Comparison of ENCODE assay signal across 10 cellular contexts in the genomic region with DNA sequence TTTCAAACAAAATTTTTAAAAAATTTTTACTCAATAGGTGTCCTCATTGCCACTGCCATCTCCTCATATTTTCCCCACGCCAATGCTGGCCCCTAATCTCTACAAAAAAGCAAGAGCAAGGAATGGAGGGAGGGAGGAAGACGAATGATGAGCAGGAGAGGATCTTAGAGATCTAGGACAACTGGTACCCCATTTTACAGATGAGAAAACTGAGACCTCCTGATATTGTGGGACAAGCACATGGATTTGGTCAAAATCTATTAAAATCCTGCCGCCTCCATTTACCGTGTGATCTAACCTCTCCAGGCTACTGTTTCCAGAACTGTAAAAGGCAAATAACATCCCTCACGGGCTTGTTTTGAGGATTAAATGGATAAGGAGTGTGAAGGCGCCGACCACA. TPM values are rescaled to one million over a fixed set of nuclear protein-coding genes. Genes with fewer than 3 reads are reported as not detected.
DNase-seq lines count a peak whose midpoint lies in the region; ATAC-seq and TF ChIP-seq lines count a peak whose summit lies in the region.
"Had no signal": no experiment of that assay in that cellular context is flagged by ENCODE, and none has a peak within 500 bp of the region (broad histone marks: within the 10 kb centered on the region; RNA-seq: fewer than 3 reads in every experiment).

No MANE protein-coding gene starts in this region.

- 80% methylated on average over 7 of the region's 7 CpGs for WGBS in mammary epithelial cell (ENCODE audit: low coverage, missing lambda C conversion rate)

- peaks cover 52% of the 10 kb centered on the region for H3K4me1 Mint-ChIP-seq in stimulated activated naive CD8-positive, alpha-beta T cell treated with anti-CD3 and anti-CD28 coated beads, Interleukin-15, Interleukin-2, amounts not matched to agents 100 ng/mL and 50 ng/mL, for 24 hours (ENCODE audit: low read depth)
- peaks cover 54 to 76% (median 71%) of the 10 kb centered on the region in 7 donors for H3K4me1 Mint-ChIP-seq in naive thymus-derived CD4-positive, alpha-beta T cell

- H3K4me3 Mint-ChIP-seq in stimulated activated naive CD8-positive, alpha-beta T cell treated with anti-CD3 and anti-CD28 coated beads, Interleukin-15, Interleukin-2, amounts not matched to agents 100 ng/mL and 50 ng/mL, for 24 hours, result peak overlapping the region; percentile 95
- peak overlapping the region; percentile 89 to 100 (median 96) for H3K4me3 Mint-ChIP-seq in naive thymus-derived CD4-positive, alpha-beta T cell

- BruUV-seq in mammary epithelial cell (replicated peaks; lab: Mats Ljungman, UMichigan), result no TSS peak

- peak overlapping the region; percentile 37 for H2AFZ ChIP-seq in mammary epithelial cell (ENCODE audit: low read depth, low read length)

- ATAC-seq in stimulated activated naive CD8-positive, alpha-beta T cell treated with anti-CD3 and anti-CD28 coated beads, Interleukin-15, Interleukin-2, amounts not matched to agents 100 U/mL and 50 U/mL, for 24 hours, result no peak
- ATAC-seq in naive thymus-derived CD4-positive, alpha-beta T cell, result no peak
- ATAC-seq in HG03097 (IDR thresholded peaks at IDR 0.05; ENCODE audit: low FRiP score, unreplicated experiment), result no peak
- no peak for ATAC-seq in GM18907 (IDR thresholded peaks at IDR 0.05; ENCODE audit: unreplicated experiment)

- no peaks in the 10 kb centered on the region for H3K27me3 ChIP-seq in mammary epithelial cell (ENCODE audit: insufficient read depth, low read length)
- H3K27me3 ChIP-seq in naive thymus-derived CD4-positive, alpha-beta T cell (ENCODE audit: control insufficient read depth in 2 of 2, insufficient read depth in 2 of 2, low read length in 2 of 2), result no peaks in the 10 kb centered on the region
- H3K27me3 ChIP-seq in SJCRH30, result no peaks in the 10 kb centered on the region
- H3K27me3 ChIP-seq: adrenal gland had no signal

- H3K27ac Mint-ChIP-seq in stimulated activated naive CD8-positive, alpha-beta T cell treated with anti-CD3 and anti-CD28 coated beads, Interleukin-15, Interleukin-2, amounts not matched to agents 100 ng/mL and 50 ng/mL, for 24 hours, result peak overlapping the region; percentile 81
- peak overlapping the region; percentile 82 to 99 (median 92) for H3K27ac Mint-ChIP-seq in naive thymus-derived CD4-positive, alpha-beta T cell

- no peak overlapping the region for H3K9ac ChIP-seq in mammary epithelial cell (ENCODE audit: insufficient read depth, low read length)

- no peak overlapping the region for H3K4me3 ChIP-seq in mammary epithelial cell (replicated peaks in 1 of 3; ENCODE audit: insufficient read depth in 1 of 3, low read depth in 2 of 3, low read length in 3 of 3)
- peak overlapping the region; percentile 40 for H3K4me3 ChIP-seq in naive thymus-derived CD4-positive, alpha-beta T cell (ENCODE audit: low read length)
- H3K4me3 ChIP-seq in SJCRH30, result no peak overlapping the region

- peaks cover 13% of the 10 kb centered on the region for H3K36me3 Mint-ChIP-seq in stimulated activated naive CD8-positive, alpha-beta T cell treated with anti-CD3 and anti-CD28 coated beads, Interleukin-15, Interleukin-2, amounts not matched to agents 100 ng/mL and 50 ng/mL, for 24 hours (ENCODE audit: low read depth)
- H3K36me3 Mint-ChIP-seq in naive thymus-derived CD4-positive, alpha-beta T cell, result peaks cover 4 to 40% (median 11%) of the 10 kb centered on the region in 5 donors

- H3K9me3 Mint-ChIP-seq in stimulated activated naive CD8-positive, alpha-beta T cell treated with anti-CD3 and anti-CD28 coated beads, Interleukin-15, Interleukin-2, amounts not matched to agents 100 ng/mL and 50 ng/mL, for 24 hours, result no peaks in the 10 kb centered on the region
- no peaks in the 10 kb centered on the region for H3K9me3 Mint-ChIP-seq in naive thymus-derived CD4-positive, alpha-beta T cell

- no peaks in the 10 kb centered on the region for H3K27me3 Mint-ChIP-seq in stimulated activated naive CD8-positive, alpha-beta T cell treated with anti-CD3 and anti-CD28 coated beads, Interleukin-15, Interleukin-2, amounts not matched to agents 100 ng/mL and 50 ng/mL, for 24 hours
- H3K27me3 Mint-ChIP-seq in naive thymus-derived CD4-positive, alpha-beta T cell, result no peaks in the 10 kb centered on the region

- in situ Hi-C loops in mammary epithelial cell (cut with MboI; ENCODE audit: low sequenced_read_pairs in 2 of 2), result no loop called here

- intact Hi-C loops in mammary epithelial cell (cut with micrococcal nuclease), result no loop called here
- intact Hi-C loops in naive thymus-derived CD4-positive, alpha-beta T cell (cut with micrococcal nuclease), result loop anchor here (5.0 to 10.0 kb wide), 11 partner anchors 76 to 1466 kb away; a partner anchor contains a TSS

- no peak overlapping the region for H3K27ac ChIP-seq in mammary epithelial cell (ENCODE audit: insufficient read depth, low read depth, low read length)
- H3K27ac ChIP-seq in naive thymus-derived CD4-positive, alpha-beta T cell (ENCODE audit: low read depth, low read length), result peak overlapping the region; percentile 89
- no peak overlapping the region for H3K27ac ChIP-seq in SJCRH30

- H3K79me2 ChIP-seq in mammary epithelial cell (ENCODE audit: insufficient read depth, low read length), result peaks cover 66% of the 10 kb centered on the region

- no peaks in the 10 kb centered on the region for H4K20me1 ChIP-seq in mammary epithelial cell (ENCODE audit: insufficient read depth, low read length)

- DNase-seq in stimulated activated naive CD8-positive, alpha-beta T cell treated with anti-CD3 and anti-CD28 coated beads, Interleukin-15, Interleukin-2, amounts not matched to agents 100 U/mL and 50 U/mL, for 24 hours, result no peak
- DNase-seq in mammary epithelial cell (no peak), NCI-H446 treated with DMSO at 0.1 percent for 48 hours (lab: John Stamatoyannopoulos, UW) (no peak), SJCRH30 (no peak)
- no peak for DNase-seq in naive thymus-derived CD4-positive, alpha-beta T cell
- DNase-seq: NCI-H1048 had no signal

- POLR2A ChIA-PET in naive thymus-derived CD4-positive, alpha-beta T cell (lab: Charles Lee), result interaction anchor here (1.5 to 3.4 kb wide), 4 partner anchors 18 to 69 kb away, joined by 3 to 25 read pairs (median 6); no protein-coding TSS in a partner anchor

- CTCF ChIA-PET in mammary epithelial cell (lab: Charles Lee; ENCODE audit: low non-redundant PET), result no interaction called here
- CTCF ChIA-PET in naive thymus-derived CD4-positive, alpha-beta T cell (lab: Charles Lee), result interaction anchor here (0.7 kb wide), 1 partner anchor 390 kb away, joined by 3 read pairs; no protein-coding TSS in a partner anchor

- H3K9me3 ChIP-seq in mammary epithelial cell (replicated peaks; ENCODE audit: insufficient read depth, low read length) (no peaks in the 10 kb centered on the region), SJCRH30 (replicated peaks) (no peaks in the 10 kb centered on the region)
- no peaks in the 10 kb centered on the region for H3K9me3 ChIP-seq in naive thymus-derived CD4-positive, alpha-beta T cell (ENCODE audit: control insufficient read depth in 2 of 3, low read length in 3 of 3)
- H3K9me3 ChIP-seq: adrenal gland had no signal

- H3K36me3 ChIP-seq in mammary epithelial cell (ENCODE audit: insufficient read depth, low read length) (no peaks in the 10 kb centered on the region), SJCRH30 (peaks cover 6% of the 10 kb centered on the region)
- no peaks in the 10 kb centered on the region for H3K36me3 ChIP-seq in naive thymus-derived CD4-positive, alpha-beta T cell (ENCODE audit: control insufficient read depth in 2 of 3, insufficient read depth in 3 of 3, low read length in 3 of 3)
- H3K36me3 ChIP-seq: adrenal gland had no signal

- TF ChIP-seq CTCF in mammary epithelial cell (conservative IDR thresholded peaks at IDR 0.05 in 1 of 2, IDR thresholded peaks at IDR 0.05 in 1 of 2; ENCODE audit: extremely low read depth in 1 of 2, insufficient read depth in 1 of 2, low read depth in 1 of 2, low read length in 2 of 2), result no peak

- dilution Hi-C loops in mammary epithelial cell (cut with HindIII; ENCODE audit: low sequenced_read_pairs), result loop anchor here (5.0 kb wide), 1 partner anchor 91 kb away; no protein-coding TSS in a partner anchor

- H3K4me1 ChIP-seq in mammary epithelial cell (ENCODE audit: insufficient read depth, low read length) (peaks cover 69% of the 10 kb centered on the region), SJCRH30 (peaks cover 33% of the 10 kb centered on the region)
- H3K4me1 ChIP-seq in naive thymus-derived CD4-positive, alpha-beta T cell (ENCODE audit: control insufficient read depth in 2 of 2, insufficient read depth in 2 of 2, low read length in 2 of 2), result peaks cover 39 to 41% of the 10 kb centered on the region in 2 donors

- H3K4me2 ChIP-seq in mammary epithelial cell (ENCODE audit: insufficient read depth, low read depth, low read length), result peak overlapping the region; percentile 72

RNA-seq across cellular contexts. Expression of a gene that starts 4.6 kb away (rescaled TPM):
- 10 to 100 TPM; 24.8 to 33.8 TPM for total RNA-seq in mammary epithelial cell
- 19.8 TPM for polyA plus RNA-seq in mammary epithelial cell
- polyA minus RNA-seq in mammary epithelial cell, result 106 TPM
- total RNA-seq in naive thymus-derived CD4-positive, alpha-beta T cell, result 10 to 100 TPM; 16.9 to 45.4 (median 20.0) TPM
- 1 to 10 TPM; 2.1 to 5.4 TPM for polyA plus RNA-seq in naive thymus-derived CD4-positive, alpha-beta T cell
- 23.3 and 23.9 TPM in 2 replicates for total RNA-seq in SJCRH30 (2014; rRNA removed; shearing (Covaris generic))
